6 cellular contexts compared by ENCODE assay signal in the genomic region with DNA sequence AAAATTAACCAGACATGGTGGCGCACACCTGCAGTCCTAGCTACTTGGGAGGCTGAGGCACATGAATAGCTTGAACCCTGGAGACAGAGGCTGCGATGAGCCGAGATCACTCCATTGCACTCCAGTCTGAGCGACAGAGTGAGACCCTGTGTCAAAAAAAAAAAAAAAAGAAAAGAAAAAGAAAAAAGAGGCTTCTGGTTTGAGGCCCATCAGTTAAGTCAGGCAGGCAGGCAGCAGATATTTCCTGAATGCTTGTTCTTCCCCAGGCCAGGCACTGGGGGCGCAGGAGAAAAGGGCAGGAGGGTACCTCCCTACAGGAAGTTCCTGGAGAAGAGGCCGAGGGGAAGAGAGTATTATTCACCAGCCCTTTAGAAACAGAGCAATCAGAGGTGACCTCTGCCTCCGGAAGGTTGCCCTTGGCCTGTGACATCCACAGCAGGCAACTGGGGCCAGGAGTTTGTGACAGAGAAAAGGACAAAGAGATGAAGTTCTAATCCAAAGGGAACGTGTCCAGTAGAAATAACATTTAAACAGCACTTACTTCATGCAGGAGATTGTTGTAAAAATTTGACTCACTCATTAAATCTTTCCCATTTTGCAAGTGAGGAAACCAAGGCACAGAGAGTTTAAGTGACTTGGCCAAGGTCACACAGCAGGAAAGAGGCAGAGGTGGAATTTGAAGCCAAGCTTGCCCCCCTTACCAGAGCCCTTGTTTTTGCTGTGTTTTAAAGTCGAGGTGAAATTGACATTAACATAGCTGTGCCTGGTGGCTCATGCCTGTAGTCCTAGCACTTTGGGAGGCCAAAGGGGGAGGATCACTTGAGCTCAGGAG. TPM values are rescaled to one million over a fixed set of nuclear protein-coding genes. Genes with fewer than 3 reads are reported as not detected.
DNase-seq lines count a peak whose midpoint lies in the region; FAIRE-seq and TF ChIP-seq lines count a peak whose summit lies in the region.

No MANE protein-coding gene starts in this region.

- no peak overlapping the region for H3K4me3 Mint-ChIP-seq in stimulated activated naive CD8-positive, alpha-beta T cell treated with anti-CD3 and anti-CD28 coated beads, Interleukin-15, Interleukin-2, amounts not matched to agents 100 ng/mL and 50 ng/mL, for 24 hours

- H4K91ac ChIP-seq in H1 (replicated peaks; ENCODE audit: insufficient read length, low read length): no peak overlapping the region

- peak; percentile 49 to 61 for TF ChIP-seq RAD21 in H1 (IDR thresholded peaks at IDR 0.05 in 1 of 2, conservative IDR thresholded peaks at IDR 0.05 in 1 of 2; ENCODE audit: low read depth in 2 of 2, low read length in 2 of 2)

- H2AFZ ChIP-seq in H1 (ENCODE audit: low read length): no peak overlapping the region; the same call in 1 of the 2 replicates

- no peaks in the 10 kb centered on the region for H3K9me3 Mint-ChIP-seq in stimulated activated naive CD8-positive, alpha-beta T cell treated with anti-CD3 and anti-CD28 coated beads, Interleukin-15, Interleukin-2, amounts not matched to agents 100 ng/mL and 50 ng/mL, for 24 hours

- H3K27ac Mint-ChIP-seq in stimulated activated naive CD8-positive, alpha-beta T cell treated with anti-CD3 and anti-CD28 coated beads, Interleukin-15, Interleukin-2, amounts not matched to agents 100 ng/mL and 50 ng/mL, for 24 hours: peak overlapping the region; percentile 34

- H3K27me3 ChIP-seq in H1 (replicated peaks in 1 of 4; ENCODE audit: control insufficient read depth in 3 of 4, extremely low read depth in 1 of 4, insufficient read depth in 3 of 4, low read length in 3 of 4): no peaks in the 10 kb centered on the region

- H4K20me1 ChIP-seq in H1 (replicated peaks in 1 of 2; ENCODE audit: control insufficient read depth in 1 of 2, insufficient read depth in 2 of 2, low read length in 2 of 2): no peaks in the 10 kb centered on the region

- H3K9me3 ChIP-seq in H1 (ENCODE audit: insufficient read depth in 2 of 2, low read depth in 1 of 2, low read length in 1 of 2): no peaks in the 10 kb centered on the region

- H3K27ac ChIP-seq in H1 (ENCODE audit: low read depth, low read length): no peak overlapping the region

- no peak overlapping the region for H3K56ac ChIP-seq in H1 (replicated peaks; ENCODE audit: insufficient read length, low read depth, low read length)

- FAIRE-seq in H1 (lab: Jason Lieb, UNC): peak; percentile 65

- H2BK5ac ChIP-seq in H1 (ENCODE audit: low read depth, low read length): no peak overlapping the region

- peak overlapping the region; percentile 40; the same call in 1 of the 2 replicates for H2BK20ac ChIP-seq in H1 (ENCODE audit: low read length)

- CTCF ChIA-PET in H1 (lab: Charles Lee; ENCODE audit: partially characterized antibody): interaction anchor here (0.6 to 2.3 kb wide), 18 partner anchors 8 to 458 kb away, joined by 3 to 15 read pairs (median 4); partner anchors contain the start of gene IL27RA

- peak overlapping the region; percentile 20 for H2BK120ac ChIP-seq in H1 (replicated peaks; ENCODE audit: low read depth, low read length)

- no peak overlapping the region for H2BK12ac ChIP-seq in H1 (ENCODE audit: low read depth, low read length)

- 56% methylated on average over 9 of the region's 9 CpGs; no CpG with 5 or more reads in 1 of the 2 experiments for WGBS in H1 (ENCODE audit: extremely low coverage in 1 of 2, insufficient coverage in 1 of 2, insufficient read length in 1 of 2, insufficient replicate concordance in 2 of 2, low coverage in 1 of 2, low lambda C conversion rate in 2 of 2, missing lambda C conversion rate in 1 of 2), 2 experiments

- TF ChIP-seq EP300 in H1 (IDR thresholded peaks at IDR 0.05; ENCODE audit: borderline replicate concordance in 1 of 2, low read depth in 2 of 2, low read length in 2 of 2): 0 out of 3 replicates have a peak, but pooled peaks of 1 of the 2 experiments have one; percentile 45

- H3K36me3 ChIP-seq in H1 (ENCODE audit: control insufficient read depth in 2 of 4, insufficient read depth in 4 of 4, low read length in 3 of 4): no peaks in the 10 kb centered on the region

- POLR2A ChIA-PET in H1 (lab: Charles Lee; ENCODE audit: partially characterized antibody): interaction anchor here (0.6 to 1.9 kb wide), 5 partner anchors 8 to 63 kb away, joined by 3 to 5 read pairs (median 5); partner anchors contain the start of genes C19orf67, IL27RA and RFX1

- H4K8ac ChIP-seq in H1 (ENCODE audit: extremely low read depth, insufficient read depth, low read length): no peak overlapping the region; the same call in 1 of the 2 replicates

- no peak overlapping the region for H3K4me3 ChIP-seq in H1 (ENCODE audit: extremely low read depth in 1 of 4, insufficient read depth in 2 of 4, low read depth in 3 of 4, low read length in 4 of 4)

- peak overlapping the region; percentile 85 for H2BK15ac ChIP-seq in H1 (ENCODE audit: low read length)

- TF ChIP-seq CTCF in H1 (IDR thresholded peaks at IDR 0.05; ENCODE audit: control extremely low read depth in 1 of 3, insufficient read depth in 1 of 3, low read depth in 1 of 3, low read length in 3 of 3): peak; percentile 73 to 86 (median 78)

- peaks cover 13% of the 10 kb centered on the region for H3K4me1 Mint-ChIP-seq in stimulated activated naive CD8-positive, alpha-beta T cell treated with anti-CD3 and anti-CD28 coated beads, Interleukin-15, Interleukin-2, amounts not matched to agents 100 ng/mL and 50 ng/mL, for 24 hours (ENCODE audit: low read depth)

- H3K4ac ChIP-seq in H1 (replicated peaks; ENCODE audit: insufficient read length, low read depth, low read length): no peak overlapping the region

- H3K79me1 ChIP-seq in H1 (ENCODE audit: low read depth, low read length): no peaks in the 10 kb centered on the region

- H3K27me3 Mint-ChIP-seq in stimulated activated naive CD8-positive, alpha-beta T cell treated with anti-CD3 and anti-CD28 coated beads, Interleukin-15, Interleukin-2, amounts not matched to agents 100 ng/mL and 50 ng/mL, for 24 hours: no peaks in the 10 kb centered on the region

- no peak overlapping the region for H3K23ac ChIP-seq in H1 (ENCODE audit: insufficient read length)

- peaks cover 0 to 2% (median under 1%) of the 10 kb centered on the region in 4 experiments; a peak in 1 of 7 replicates for H3K4me1 ChIP-seq in H1 (replicated peaks in 1 of 4; ENCODE audit: control insufficient read depth in 3 of 4, insufficient read depth in 4 of 4, low read length in 3 of 4)

- TF ChIP-seq POLR2A in H1 (IDR thresholded peaks at IDR 0.05; ENCODE audit: control extremely low read depth in 1 of 2, low read depth in 2 of 2, low read length in 2 of 2): 0 out of 3 replicates have a peak, but pooled peaks of 1 of the 2 experiments have one; percentile 24

- no peak overlapping the region for H2AK5ac ChIP-seq in H1 (ENCODE audit: low read depth, low read length)

- no peak overlapping the region for H3K14ac ChIP-seq in H1 (ENCODE audit: insufficient read length)

- no peaks in the 10 kb centered on the region for H3K23me2 ChIP-seq in H1 (ENCODE audit: low read depth, low read length)

- H3K4me2 ChIP-seq in H1 (ENCODE audit: insufficient read depth in 1 of 2, low read depth in 2 of 2, low read length in 2 of 2): no peak overlapping the region

- H3K18ac ChIP-seq in H1 (ENCODE audit: extremely low read depth, low read length): no peak overlapping the region

- no peak overlapping the region for H3K9ac ChIP-seq in H1 (replicated peaks in 1 of 4; ENCODE audit: extremely low read depth in 1 of 4, low read depth in 3 of 4, low read length in 3 of 4)

- H3K36me3 Mint-ChIP-seq in stimulated activated naive CD8-positive, alpha-beta T cell treated with anti-CD3 and anti-CD28 coated beads, Interleukin-15, Interleukin-2, amounts not matched to agents 100 ng/mL and 50 ng/mL, for 24 hours (ENCODE audit: low read depth): no peaks in the 10 kb centered on the region

- H3K79me2 ChIP-seq in H1 (ENCODE audit: control insufficient read depth in 1 of 2, insufficient read depth in 2 of 2, low read length in 2 of 2): no peaks in the 10 kb centered on the region

- DNase-seq in DMS53 treated with DMSO at 0.1 percent for 48 hours (lab: John Stamatoyannopoulos, UW; ENCODE audit: unreplicated experiment): peak; percentile 56
- peak; percentile 68 for DNase-seq in NCI-H146 (lab: John Stamatoyannopoulos, UW)
- peak; percentile 62 to 78 for DNase-seq in H1 (ENCODE audit: low read depth in 1 of 2, low spot score in 2 of 2)
- no peak for DNase-seq in stimulated activated CD4-positive, alpha-beta T cell treated with anti-CD3 and anti-CD28 coated beads, Interleukin-2, amount 100 ng/mL, for 48 hours
- no peak for DNase-seq in middle frontal gyrus (ENCODE audit: extremely low spot score, low spot score)

- no peak overlapping the region for H4K5ac ChIP-seq in H1 (ENCODE audit: insufficient read length, low read depth, low read length)

RNA-seq across cellular contexts. Expression of gene RLN3, which starts 4.3 kb away (rescaled TPM):
- not detected in 2 replicates for total RNA-seq in H1 (2021; fragmentation: NEBNext Ultra II Directional; extraction: Animal tissue kit (Norgen Biotek cat#: 25700))
- polyA plus RNA-seq in H1 (2011; rRNA removed): not detected in 2 replicates
- polyA plus RNA-seq in H1 (2011; cell fraction: cytosol; rRNA removed): not detected
- polyA plus RNA-seq in H1 (2011; cell fraction: nucleus; rRNA removed): not detected
- polyA plus RNA-seq in H1 (2012, experiment 1 of 2): not detected in 4 replicates
- not detected for polyA plus RNA-seq in H1 (2012, experiment 2 of 2)
- not detected for polyA plus RNA-seq in H1 (2013, experiment 1 of 2)
- not detected for polyA plus RNA-seq in H1 (2013, experiment 2 of 2)
- not detected in 2 replicates for polyA minus RNA-seq in H1 (2011; rRNA and poly(A)+ RNA removed)
- not detected for polyA minus RNA-seq in H1 (2011; cell fraction: cytosol; rRNA and poly(A)+ RNA removed)
- not detected for polyA minus RNA-seq in H1 (2011; cell fraction: nucleus; rRNA and poly(A)+ RNA removed)

RNA-seq across cellular contexts. Expression of gene IL27RA, which starts 7.9 kb away (rescaled TPM):
- total RNA-seq in H1 (2021; fragmentation: NEBNext Ultra II Directional; extraction: Animal tissue kit (Norgen Biotek cat#: 25700)): 14.7 and 15.1 TPM in 2 replicates
- 9.9 and 10.8 TPM in 2 replicates for polyA plus RNA-seq in H1 (2011; rRNA removed)
- 10.1 TPM for polyA plus RNA-seq in H1 (2011; cell fraction: cytosol; rRNA removed)
- 10.7 TPM for polyA plus RNA-seq in H1 (2011; cell fraction: nucleus; rRNA removed)
- polyA plus RNA-seq in H1 (2012, experiment 1 of 2): 10.1 to 14.2 TPM (median 12.6 TPM) in 4 replicates
- polyA plus RNA-seq in H1 (2012, experiment 2 of 2): 12.9 TPM
- polyA plus RNA-seq in H1 (2013, experiment 1 of 2): 24.7 TPM
- 24.8 TPM for polyA plus RNA-seq in H1 (2013, experiment 2 of 2)
- 5.9 TPM in 2 replicates for polyA minus RNA-seq in H1 (2011; rRNA and poly(A)+ RNA removed)
- polyA minus RNA-seq in H1 (2011; cell fraction: cytosol; rRNA and poly(A)+ RNA removed): 8.6 TPM
- polyA minus RNA-seq in H1 (2011; cell fraction: nucleus; rRNA and poly(A)+ RNA removed): 3.5 TPM

RNA-seq across cellular contexts. Expression of gene RFX1, which starts 17.5 kb away (rescaled TPM):
- 16.1 and 17.0 TPM in 2 replicates for total RNA-seq in H1 (2021; fragmentation: NEBNext Ultra II Directional; extraction: Animal tissue kit (Norgen Biotek cat#: 25700))
- polyA plus RNA-seq in H1 (2011; rRNA removed): 4.9 and 10.4 TPM in 2 replicates
- 3.4 TPM for polyA plus RNA-seq in H1 (2011; cell fraction: cytosol; rRNA removed)
- polyA plus RNA-seq in H1 (2011; cell fraction: nucleus; rRNA removed): 13.6 TPM
- 10.7 to 19.4 TPM (median 17.4 TPM) in 4 replicates for polyA plus RNA-seq in H1 (2012, experiment 1 of 2)
- 11.3 TPM for polyA plus RNA-seq in H1 (2012, experiment 2 of 2)
- polyA plus RNA-seq in H1 (2013, experiment 1 of 2): 8.7 TPM
- 8.1 TPM for polyA plus RNA-seq in H1 (2013, experiment 2 of 2)
- polyA minus RNA-seq in H1 (2011; rRNA and poly(A)+ RNA removed): 1.9 and 2.7 TPM in 2 replicates
- polyA minus RNA-seq in H1 (2011; cell fraction: cytosol; rRNA and poly(A)+ RNA removed): 19.2 TPM
- polyA minus RNA-seq in H1 (2011; cell fraction: nucleus; rRNA and poly(A)+ RNA removed): 9.3 TPM

RNA-seq across cellular contexts. Expression of gene PALM3, which starts 38.3 kb away (rescaled TPM):
- 31.3 and 33.1 TPM in 2 replicates for total RNA-seq in H1 (2021; fragmentation: NEBNext Ultra II Directional; extraction: Animal tissue kit (Norgen Biotek cat#: 25700))
- 5.8 and 12.1 TPM in 2 replicates for polyA plus RNA-seq in H1 (2011; rRNA removed)
- polyA plus RNA-seq in H1 (2011; cell fraction: cytosol; rRNA removed): 21.0 TPM
- 11.7 TPM for polyA plus RNA-seq in H1 (2011; cell fraction: nucleus; rRNA removed)
- 26.0 to 38.6 TPM (median 32.7 TPM) in 4 replicates for polyA plus RNA-seq in H1 (2012, experiment 1 of 2)
- 10.6 TPM for polyA plus RNA-seq in H1 (2012, experiment 2 of 2)
- polyA plus RNA-seq in H1 (2013, experiment 1 of 2): 18.2 TPM
- 18.3 TPM for polyA plus RNA-seq in H1 (2013, experiment 2 of 2)
- polyA minus RNA-seq in H1 (2011; rRNA and poly(A)+ RNA removed): 3.2 and 3.3 TPM in 2 replicates
- polyA minus RNA-seq in H1 (2011; cell fraction: cytosol; rRNA and poly(A)+ RNA removed): 6.1 TPM
- 4.0 TPM for polyA minus RNA-seq in H1 (2011; cell fraction: nucleus; rRNA and poly(A)+ RNA removed)

RNA-seq across cellular contexts. Expression of gene MISP3, which starts 49.0 kb away (rescaled TPM):
- 0.92 and 1.4 TPM in 2 replicates for total RNA-seq in H1 (2021; fragmentation: NEBNext Ultra II Directional; extraction: Animal tissue kit (Norgen Biotek cat#: 25700))
- polyA plus RNA-seq in H1 (2011; rRNA removed): 0.74 and 0.96 TPM in 2 replicates
- 1.3 TPM for polyA plus RNA-seq in H1 (2011; cell fraction: cytosol; rRNA removed)
- polyA plus RNA-seq in H1 (2011; cell fraction: nucleus; rRNA removed): 2.1 TPM
- polyA plus RNA-seq in H1 (2012, experiment 1 of 2): 1.2 to 2.2 TPM (median 1.6 TPM) in 4 replicates
- 0.89 TPM for polyA plus RNA-seq in H1 (2012, experiment 2 of 2)
- 1.3 TPM for polyA plus RNA-seq in H1 (2013, experiment 1 of 2)
- 1.2 TPM for polyA plus RNA-seq in H1 (2013, experiment 2 of 2)
- 0.10 and 0.16 TPM in 2 replicates for polyA minus RNA-seq in H1 (2011; rRNA and poly(A)+ RNA removed)
- not detected for polyA minus RNA-seq in H1 (2011; cell fraction: cytosol; rRNA and poly(A)+ RNA removed)
- 0.80 TPM for polyA minus RNA-seq in H1 (2011; cell fraction: nucleus; rRNA and poly(A)+ RNA removed)

Comparison
In these comparisons a context has a peak if more than half of its experiments do, and no peak if none do; other contexts are left out.
1. DNase-seq: peak in DMS53 treated with DMSO at 0.1 percent for 48 hours (single experiment), NCI-H146 (single experiment) and H1 (2 of 2); none in stimulated activated CD4-positive, alpha-beta T cell treated with anti-CD3 and anti-CD28 coated beads, Interleukin-2, amount 100 ng/mL, for 48 hours (0 of 2) and middle frontal gyrus (single experiment).